Comparison of ENCODE assay signal across 8 cellular contexts in genomic region chr9:36136894-36137391, GRCh38. TPM values are rescaled to one million over a fixed set of nuclear protein-coding genes. Genes with fewer than 3 reads are reported as not detected.
DNase-seq lines count a peak whose midpoint lies in the region; ATAC-seq and TF ChIP-seq lines count a peak whose summit lies in the region.

No MANE protein-coding gene starts in this region.

- intact Hi-C loops in Caco-2 (cut with micrococcal nuclease; ENCODE audit: unreplicated experiment), result no loop called here
- intact Hi-C loops in dendritic cell treated with granulocyte-macrophage colony-stimulating factor and Interleukin-4, amounts not matched to agents 40 ng/mL and 50 ng/mL, for 4 days (cut with micrococcal nuclease), result loop anchor here (2.0 to 5.0 kb wide), 3 partner anchors 18 to 35 kb away; no protein-coding TSS in a partner anchor
- intact Hi-C loops in aorta (cut with DNase I), result loop anchor here in 1 of 2 donors (2.0 kb wide), 1 partner anchor 30 kb away; no protein-coding TSS in a partner anchor

- no peak overlapping the region for H3K27ac Mint-ChIP-seq in Caco-2 (ENCODE audit: unreplicated experiment)
- H3K27ac Mint-ChIP-seq in dendritic cell treated with granulocyte-macrophage colony-stimulating factor and Interleukin-4, amounts not matched to agents 40 ng/mL and 50 ng/mL, for 4 days, result peak overlapping the region; percentile 93

- H3K4me1 Mint-ChIP-seq in Caco-2 (ENCODE audit: low read depth, unreplicated experiment), result no peaks in the 10 kb centered on the region
- H3K4me1 Mint-ChIP-seq in dendritic cell treated with granulocyte-macrophage colony-stimulating factor and Interleukin-4, amounts not matched to agents 40 ng/mL and 50 ng/mL, for 4 days (ENCODE audit: low read depth), result peaks cover 61% of the 10 kb centered on the region

- H3K27me3 ChIP-seq in Caco-2 (replicated peaks; ENCODE audit: control insufficient read depth, insufficient read depth, low read length) (no peaks in the 10 kb centered on the region; the same call in none of the 2 replicates), aorta (ENCODE audit: control insufficient read depth in 1 of 2, insufficient read depth in 2 of 2, low read length in 1 of 2) (no peaks in the 10 kb centered on the region)

- CTCF ChIA-PET in Caco-2 (lab: Charles Lee), result interaction anchor here (1.7 kb wide), 1 partner anchor 28 kb away, joined by 4 read pairs; no protein-coding TSS in a partner anchor

- DNase-seq in Caco-2 (no peak), M059J (ENCODE audit: low read depth) (peak; percentile 21), midbrain (lab: John Stamatoyannopoulos, UW) (peak; percentile 30), aorta (peak in 1 of 2 donors; percentile 79), NAMALWA (ENCODE audit: low spot score) (no peak)

- peak; percentile 42 for ATAC-seq in GM21528 (IDR thresholded peaks at IDR 0.05; ENCODE audit: low FRiP score, unreplicated experiment)
- peak; percentile 34 for ATAC-seq in aorta (ENCODE audit: low FRiP score)
- ATAC-seq in GM21381 (IDR thresholded peaks at IDR 0.05; ENCODE audit: unreplicated experiment), result no peak

- H3K9me3 ChIP-seq in Caco-2 (no peaks in the 10 kb centered on the region), aorta (ENCODE audit: control insufficient read depth, low read length) (no peaks in the 10 kb centered on the region)

- 0 out of 2 replicates have a peak, but pooled peaks cover 8% of the 10 kb centered on the region for H3K4me1 ChIP-seq in Caco-2
- H3K4me1 ChIP-seq in aorta (ENCODE audit: control insufficient read depth in 1 of 2, insufficient read depth in 2 of 2, low read length in 2 of 2), result no peaks in the 10 kb centered on the region

- H3K27ac ChIP-seq in aorta (ENCODE audit: low read depth in 1 of 2, low read length in 2 of 2), result no peak overlapping the region

- POLR2A ChIA-PET in Caco-2 (lab: Charles Lee), result interaction anchor here (0.5 kb wide), 1 partner anchor 114 kb away, joined by 3 read pairs; no protein-coding TSS in a partner anchor

- peak overlapping the region; percentile 78 for H3K4me3 Mint-ChIP-seq in Caco-2 (ENCODE audit: unreplicated experiment)
- H3K4me3 Mint-ChIP-seq in dendritic cell treated with granulocyte-macrophage colony-stimulating factor and Interleukin-4, amounts not matched to agents 40 ng/mL and 50 ng/mL, for 4 days, result peak overlapping the region; percentile 98

- BruUV-seq in Caco-2 (replicated peaks; lab: Mats Ljungman, UMichigan), result no TSS peak

- no peak for TF ChIP-seq CTCF in Caco-2 (IDR thresholded peaks at IDR 0.05; ENCODE audit: insufficient read depth in 1 of 2, low read depth in 1 of 2, low read length in 1 of 2, severe bottlenecking in 1 of 2, unreplicated experiment in 1 of 2)

- peaks cover 5% of the 10 kb centered on the region for H3K27me3 Mint-ChIP-seq in Caco-2 (ENCODE audit: insufficient read depth, unreplicated experiment)
- peaks cover 3% of the 10 kb centered on the region for H3K27me3 Mint-ChIP-seq in dendritic cell treated with granulocyte-macrophage colony-stimulating factor and Interleukin-4, amounts not matched to agents 40 ng/mL and 50 ng/mL, for 4 days

- H3K4me3 ChIP-seq in Caco-2 (ENCODE audit: low read depth, low read length) (peak overlapping the region; percentile 54), aorta (ENCODE audit: low read length in 2 of 2) (peak overlapping the region; percentile 67 to 84)

- H3K36me3 ChIP-seq in Caco-2 (ENCODE audit: control insufficient read depth, insufficient read depth, low read length) (no peaks in the 10 kb centered on the region), aorta (ENCODE audit: control insufficient read depth in 1 of 2, insufficient read depth in 2 of 2, low read length in 1 of 2) (no peaks in the 10 kb centered on the region)

- H3K36me3 Mint-ChIP-seq in Caco-2 (ENCODE audit: insufficient read depth, unreplicated experiment), result peaks cover 9% of the 10 kb centered on the region
- peaks cover 15% of the 10 kb centered on the region for H3K36me3 Mint-ChIP-seq in dendritic cell treated with granulocyte-macrophage colony-stimulating factor and Interleukin-4, amounts not matched to agents 40 ng/mL and 50 ng/mL, for 4 days (ENCODE audit: low read depth)

- no peaks in the 10 kb centered on the region for H3K9me3 Mint-ChIP-seq in Caco-2 (ENCODE audit: unreplicated experiment)
- no peaks in the 10 kb centered on the region for H3K9me3 Mint-ChIP-seq in dendritic cell treated with granulocyte-macrophage colony-stimulating factor and Interleukin-4, amounts not matched to agents 40 ng/mL and 50 ng/mL, for 4 days

- WGBS in aorta, 2 donors, result 0 to 1% methylated on average over 23 to 40 of the region's 40 CpGs

RNA-seq across cellular contexts. Expression of gene GLIPR2, which starts 0.4 kb away (rescaled TPM):
- 1.6 and 1.9 TPM in 2 replicates for total RNA-seq in Caco-2 (2022)
- total RNA-seq in M059J (2014; rRNA removed; shearing (Covaris generic)), result 6.7 and 10.1 TPM in 2 replicates
- total RNA-seq in aorta, result 10 to 100 TPM; 34.0 to 35.8 TPM
- polyA plus RNA-seq in aorta, result 10 to 100 TPM; 26.9 to 56.5 TPM

RNA-seq across cellular contexts. Expression of gene CCIN, which starts 32.2 kb away (rescaled TPM):
- total RNA-seq in Caco-2 (2022), result not detected in 2 replicates
- 0.42 TPM in 1 of 2 replicates, not detected in the other for total RNA-seq in M059J (2014; rRNA removed; shearing (Covaris generic))
- total RNA-seq in aorta, result under 1 TPM; 0.68 to 0.99 TPM
- polyA plus RNA-seq in aorta, result under 1 TPM; 0.18 to 0.63 TPM

RNA-seq across cellular contexts. Expression of gene CLTA, which starts 53.8 kb away (rescaled TPM):
- total RNA-seq in Caco-2 (2022) (256 and 269 TPM in 2 replicates), aorta (100 to 1,000 TPM; 117 to 118 TPM)
- total RNA-seq in M059J (2014; rRNA removed; shearing (Covaris generic)), result 432 and 496 TPM in 2 replicates
- 100 to 1,000 TPM; 164 to 191 TPM for polyA plus RNA-seq in aorta

Comparison
In these comparisons a context has a peak if more than half of its experiments do, and no peak if none do; other contexts are left out.
1. DNase-seq: peak in M059J (single experiment) and midbrain (single experiment); none in Caco-2 (0 of 2) and NAMALWA (single experiment).